Comparison of ENCODE assay signal across 8 cellular contexts in genomic region chr6:33208089-33208967, GRCh38. TPM values are rescaled to one million over a fixed set of nuclear protein-coding genes. Genes with fewer than 3 reads are reported as not detected.
DNase-seq lines count a peak whose midpoint lies in the region; ATAC-seq and TF ChIP-seq lines count a peak whose summit lies in the region.

Gene RING1, plus strand, starts transcription at chr6:33208500. Its CDS starts 323 bp downstream, at chr6:33208823.

- peak within 1 kb of the TSS; percentile 94 for H3K27ac Mint-ChIP-seq in activated naive CD8-positive, alpha-beta T cell treated with anti-CD3 and anti-CD28 coated beads for 36 hours
- peak within 1 kb of the TSS; percentile 97 for H3K27ac Mint-ChIP-seq in osteocyte (ENCODE audit: unreplicated experiment)

- peak within 1 kb of the TSS; percentile 85 for H3K4me3 Mint-ChIP-seq in activated naive CD8-positive, alpha-beta T cell treated with anti-CD3 and anti-CD28 coated beads for 36 hours
- H3K4me3 Mint-ChIP-seq in osteocyte (ENCODE audit: unreplicated experiment), result peak within 1 kb of the TSS; percentile 97

- H3K36me3 Mint-ChIP-seq in activated naive CD8-positive, alpha-beta T cell treated with anti-CD3 and anti-CD28 coated beads for 36 hours, result peaks cover 16% of the 10 kb centered on the region
- peaks cover 22% of the 10 kb centered on the region for H3K36me3 Mint-ChIP-seq in osteocyte (ENCODE audit: unreplicated experiment)

- no peaks in the 10 kb centered on the region for H3K27me3 Mint-ChIP-seq in activated naive CD8-positive, alpha-beta T cell treated with anti-CD3 and anti-CD28 coated beads for 36 hours
- H3K27me3 Mint-ChIP-seq in osteocyte (ENCODE audit: unreplicated experiment), result no peaks in the 10 kb centered on the region

- ATAC-seq in GM19324 (IDR thresholded peaks at IDR 0.05; ENCODE audit: low FRiP score, unreplicated experiment), result peak; percentile 63

- no peaks in the 10 kb centered on the region for H3K9me3 Mint-ChIP-seq in activated naive CD8-positive, alpha-beta T cell treated with anti-CD3 and anti-CD28 coated beads for 36 hours
- no peaks in the 10 kb centered on the region for H3K9me3 Mint-ChIP-seq in osteocyte (ENCODE audit: unreplicated experiment)

- no peaks in the 10 kb centered on the region for H3K36me3 ChIP-seq in testis (ENCODE audit: low read depth, missing control alignments)

- peak within 1 kb of the TSS; percentile 97 to 98 for H3K27ac ChIP-seq in testis

- TF ChIP-seq CTCF in osteocyte (IDR thresholded peaks at IDR 0.05) (no peak), testis (IDR thresholded peaks at IDR 0.05) (no peak)

- 1 to 2% methylated on average over 5 to 72 of the region's 86 CpGs for WGBS in testis, 2 donors

- H3K4me3 ChIP-seq in testis, result peak within 1 kb of the TSS; percentile 87 to 98

- H3K4me1 ChIP-seq in testis, result peaks cover 32% of the 10 kb centered on the region

- no peaks in the 10 kb centered on the region for H3K27me3 ChIP-seq in testis

- intact Hi-C loops in head of caudate nucleus (cut with DNase I), result loop anchor here (10.0 kb wide), 2 partner anchors 206 to 234 kb away; partner anchors contain the start of genes CUTA and PHF1
- intact Hi-C loops in testis (cut with DNase I; ENCODE audit: low total_unique reads), result loop anchor here (10.0 kb wide), 1 partner anchor 106 kb away; the partner anchor contains the start of genes TAPBP and ZBTB22

- H3K9me3 ChIP-seq in testis, result no peaks in the 10 kb centered on the region

- H3K4me1 Mint-ChIP-seq in activated naive CD8-positive, alpha-beta T cell treated with anti-CD3 and anti-CD28 coated beads for 36 hours, result peaks cover 49% of the 10 kb centered on the region
- peaks cover 54% of the 10 kb centered on the region for H3K4me1 Mint-ChIP-seq in osteocyte (ENCODE audit: unreplicated experiment)

- peak in 12 of 14 donors; percentile 60 to 89 (median 78) for DNase-seq in C1 segment of cervical spinal cord (lab: John Stamatoyannopoulos, UW)
- DNase-seq in LoVo (ENCODE audit: low spot score), result peak; percentile 80
- peak; percentile 38 to 72 for DNase-seq in SW 1271 (lab: John Stamatoyannopoulos, UW)
- DNase-seq in activated naive CD8-positive, alpha-beta T cell treated with anti-CD3 and anti-CD28 coated beads for 36 hours, result peak; percentile 87
- DNase-seq in head of caudate nucleus, result peak; percentile 73 to 96 (median 92)
- DNase-seq in osteocyte (ENCODE audit: extremely low spot score, unreplicated experiment), result peak; percentile 95
- peak; percentile 92 for DNase-seq in testis

- TF ChIP-seq POLR2A in testis (IDR thresholded peaks at IDR 0.05), result peak; percentile 89

RNA-seq across cellular contexts. Expression of gene RING1, which starts in this region (rescaled TPM):
- 10 to 100 TPM; 35.3 to 35.8 TPM for total RNA-seq in activated naive CD8-positive, alpha-beta T cell treated with anti-CD3 and anti-CD28 coated beads for 36 hours
- 56.6 and 58.8 TPM in 2 replicates for total RNA-seq in osteocyte
- total RNA-seq in testis, result 10 to 100 TPM; 36.2 to 38.0 TPM
- 60.2 TPM for polyA plus RNA-seq in testis (ENCODE audit: insufficient read depth, low read depth, low replicate concordance)

Comparison
In these comparisons a context has a peak if more than half of its experiments do, and no peak if none do; other contexts are left out.
1. Peak in every context shown above with its lines: DNase-seq, ATAC-seq, H3K4me3 ChIP-seq and H3K27ac ChIP-seq.